In the genomic region with DNA sequence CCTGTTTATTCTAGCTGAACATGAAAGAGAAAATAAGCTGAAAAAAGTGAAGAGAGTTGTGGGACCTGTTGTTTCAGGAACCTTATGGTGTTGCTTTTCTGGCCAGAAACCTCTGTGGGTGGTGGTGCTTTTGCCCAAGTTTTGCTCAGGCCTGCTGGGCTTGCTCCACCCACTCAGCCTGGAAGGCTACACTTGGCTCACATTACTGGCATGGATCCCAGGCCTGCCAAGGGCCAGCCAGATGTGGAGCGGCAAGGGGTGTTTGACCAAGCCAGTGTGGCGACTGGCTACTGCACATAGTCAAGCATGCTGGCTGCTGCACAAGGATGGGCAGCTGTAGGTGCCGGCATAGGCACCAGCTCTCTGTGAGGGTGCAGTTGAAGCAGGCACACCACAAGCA, we compare ENCODE assay signal across 19 cellular contexts.
DNase-seq lines count a peak whose midpoint lies in the region; ATAC-seq and TF ChIP-seq lines count a peak whose summit lies in the region.
"Had no signal": no experiment of that assay in that cellular context is flagged by ENCODE, and none has a peak within 500 bp of the region (broad histone marks: within the 10 kb centered on the region; RNA-seq: fewer than 3 reads in every experiment).

No MANE protein-coding gene starts in this region.

- TF ChIP-seq EP300 in ovary (IDR thresholded peaks at IDR 0.05) (no peak), transverse colon (IDR thresholded peaks at IDR 0.05; ENCODE audit: low read depth) (no peak)

- no peak for TF ChIP-seq POLR2A in ovary (IDR thresholded peaks at IDR 0.05)
- no peak for TF ChIP-seq POLR2A in transverse colon (IDR thresholded peaks at IDR 0.05)
- TF ChIP-seq POLR2A in erythroblast (IDR thresholded peaks at IDR 0.05; ENCODE audit: low read length): no peak

- no peak overlapping the region for H3K27ac ChIP-seq in ovary
- no peak overlapping the region for H3K27ac ChIP-seq in transverse colon
- H3K27ac ChIP-seq: skin epidermis had no signal

- H3K36me3 ChIP-seq in ovary: no peaks in the 10 kb centered on the region
- no peaks in the 10 kb centered on the region for H3K36me3 ChIP-seq in transverse colon

- H3K9me3 ChIP-seq in ovary: no peaks in the 10 kb centered on the region
- no peaks in the 10 kb centered on the region for H3K9me3 ChIP-seq in transverse colon

- ATAC-seq in HG03045 (IDR thresholded peaks at IDR 0.05; ENCODE audit: unreplicated experiment) (peak; percentile 60), left lobe of liver (peak; percentile 98), HG02973 (IDR thresholded peaks at IDR 0.05; ENCODE audit: unreplicated experiment) (no peak)
- ATAC-seq: activated naive CD8-positive, alpha-beta T cell treated with anti-CD3 and anti-CD28 coated beads, Interleukin-2, amount 50 U/mL, for 24 hours; GM12878; stimulated activated memory B cell treated with anti-CD40 and anti-IgM and Interleukin-4, amounts not matched to agents 10 μg/mL and 1 μg/mL and 100 μg/mL, for 72 hours had no signal

- peak; percentile 45 for DNase-seq in AG10803 (ENCODE audit: low read depth)
- peak; percentile 28 to 65 for DNase-seq in cardiac fibroblast (ENCODE audit: low read depth in 2 of 2)
- DNase-seq in left lobe of liver (ENCODE audit: low spot score): peak; percentile 85
- DNase-seq in ovary: no peak
- DNase-seq in transverse colon: no peak
- DNase-seq in erythroblast (lab: John Stamatoyannopoulos, UW): no peak
- DNase-seq: activated CD4-positive, alpha-beta memory T cell treated with anti-CD3 and anti-CD28 coated beads for 36 hours; activated naive CD8-positive, alpha-beta T cell treated with anti-CD3 and anti-CD28 coated beads, Interleukin-2, amount 50 U/mL, for 24 hours; CD8-positive, alpha-beta memory T cell; cerebellar nuclear complex; HFFc6; NCI-H1436 treated with DMSO at 0.1 percent for 48 hours; NCI-H526; SW 1271 had no signal

- in situ Hi-C loops in transverse colon (cut with MboI; ENCODE audit: low pct_ligation_motif_present in 1 of 4, low pct_unique_long_range_greater_than_20kb in 1 of 4, low sequenced_read_pairs in 3 of 4): no loop called here

- H3K4me1 ChIP-seq in ovary (ENCODE audit: insufficient read depth): no peaks in the 10 kb centered on the region
- H3K4me1 ChIP-seq in transverse colon: peaks cover 0 to 3% (median 0%) of the 10 kb centered on the region in 4 donors

- H3K27me3 ChIP-seq in ovary (no peaks in the 10 kb centered on the region), transverse colon (no peaks in the 10 kb centered on the region)

- no CpG with 5 or more reads among the region's 3 CpGs for WGBS in ovary, 3 donors
- no CpG with 5 or more reads among the region's 3 CpGs for WGBS in transverse colon (ENCODE audit: low coverage in 1 of 2), 2 donors

- no peak overlapping the region for H3K4me3 ChIP-seq in AG10803 (ENCODE audit: low read length)
- no peak overlapping the region for H3K4me3 ChIP-seq in cardiac fibroblast (replicated peaks in 1 of 2; ENCODE audit: low read depth in 2 of 2, low read length in 2 of 2)
- no peak overlapping the region for H3K4me3 ChIP-seq in ovary
- H3K4me3 ChIP-seq in transverse colon: no peak overlapping the region
- H3K4me3 ChIP-seq: GM12878, skin epidermis had no signal

- TF ChIP-seq CTCF in AG10803 (conservative IDR thresholded peaks at IDR 0.05; ENCODE audit: low read length): no peak
- TF ChIP-seq CTCF in cardiac fibroblast (IDR thresholded peaks at IDR 0.05; ENCODE audit: low read depth, low read length): no peak
- no peak for TF ChIP-seq CTCF in ovary (IDR thresholded peaks at IDR 0.05)
- no peak for TF ChIP-seq CTCF in transverse colon (IDR thresholded peaks at IDR 0.05)

- intact Hi-C loops in ovary (cut with DNase I) (no loop called here), transverse colon (cut with DNase I; ENCODE audit: low total_unique reads) (no loop called here)

Comparison
In these comparisons a context has a peak if more than half of its experiments do, and no peak if none do; other contexts are left out.
1. DNase-seq: peak in AG10803 (single experiment), cardiac fibroblast (2 of 2) and left lobe of liver (single experiment); none in ovary (0 of 5), transverse colon (single experiment) and erythroblast (0 of 2).